In the genomic region with DNA sequence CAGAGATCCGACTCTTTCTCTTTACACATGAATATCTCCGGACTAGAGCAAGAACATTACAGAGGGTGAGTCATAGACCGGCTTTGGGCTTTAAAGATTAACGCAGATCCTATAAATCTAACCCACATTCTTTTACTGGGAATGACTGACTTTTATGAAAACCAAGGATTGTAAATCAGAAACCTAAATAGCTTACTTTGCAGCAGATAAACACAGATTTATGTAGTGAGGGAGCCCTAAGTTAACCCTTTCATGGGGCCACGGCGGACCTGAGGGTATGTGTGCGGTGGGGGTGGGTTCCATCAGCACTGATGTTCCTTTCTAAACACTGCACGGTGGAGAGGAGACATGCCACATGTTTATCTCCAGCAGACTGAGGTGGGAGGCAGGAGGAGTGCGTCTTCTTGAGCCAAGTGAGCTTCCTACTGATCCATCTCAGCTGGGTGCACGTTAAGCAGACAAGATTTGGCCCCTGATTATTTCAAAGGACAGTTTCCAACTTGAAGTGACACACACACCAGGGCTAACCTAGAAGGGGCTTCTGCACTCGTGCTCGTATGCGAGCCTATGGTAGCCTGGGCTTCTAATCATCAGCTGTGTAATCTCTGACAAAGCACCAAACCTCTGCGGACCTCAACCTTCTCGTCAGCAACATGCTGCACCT, we compare ENCODE assay signal across 1 cellular context.
TF ChIP-seq lines count a peak whose summit lies in the region.

No MANE protein-coding gene starts in this region.

TF ChIP-seq in IMR-90, 13 proteins besides CTCF, POLR2A, EP300 and RAD21 (continued from another document):
- TF ChIP-seq, protein P1, sequence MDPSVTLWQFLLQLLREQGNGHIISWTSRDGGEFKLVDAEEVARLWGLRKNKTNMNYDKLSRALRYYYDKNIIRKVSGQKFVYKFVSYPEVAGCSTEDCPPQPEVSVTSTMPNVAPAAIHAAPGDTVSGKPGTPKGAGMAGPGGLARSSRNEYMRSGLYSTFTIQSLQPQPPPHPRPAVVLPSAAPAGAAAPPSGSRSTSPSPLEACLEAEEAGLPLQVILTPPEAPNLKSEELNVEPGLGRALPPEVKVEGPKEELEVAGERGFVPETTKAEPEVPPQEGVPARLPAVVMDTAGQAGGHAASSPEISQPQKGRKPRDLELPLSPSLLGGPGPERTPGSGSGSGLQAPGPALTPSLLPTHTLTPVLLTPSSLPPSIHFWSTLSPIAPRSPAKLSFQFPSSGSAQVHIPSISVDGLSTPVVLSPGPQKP (IDR thresholded peaks at IDR 0.05; ENCODE audit: borderline replicate concordance, low read depth, low read length): no peak
- TF ChIP-seq CEBPB (IDR thresholded peaks at IDR 0.05; ENCODE audit: low read depth, low read length): no peak
- no peak for TF ChIP-seq MAZ (IDR thresholded peaks at IDR 0.05; ENCODE audit: borderline replicate concordance, low read depth, low read length)
- TF ChIP-seq FOS (IDR thresholded peaks at IDR 0.05; ENCODE audit: low read depth, low read length): no peak
